18 cellular contexts compared by ENCODE assay signal in genomic region chr11:64089915-64090810, GRCh38. TPM values are rescaled to one million over a fixed set of nuclear protein-coding genes. Genes with fewer than 3 reads are reported as not detected.
DNase-seq lines count a peak whose midpoint lies in the region; ATAC-seq, FAIRE-seq and TF ChIP-seq lines count a peak whose summit lies in the region.
"Had no signal": no experiment of that assay in that cellular context is flagged by ENCODE, and none has a peak within 500 bp of the region (broad histone marks: within the 10 kb centered on the region; RNA-seq: fewer than 3 reads in every experiment).

No MANE protein-coding gene starts in this region.

- H3K36me3 ChIP-seq in SK-N-MC (ENCODE audit: insufficient read depth, low read length): no peaks in the 10 kb centered on the region
- no peaks in the 10 kb centered on the region for H3K36me3 ChIP-seq in upper lobe of right lung
- H3K36me3 ChIP-seq: breast epithelium, esophagus squamous epithelium had no signal

- intact Hi-C loops in activated CD8-positive, alpha-beta T cell treated with anti-CD3 and anti-CD28 coated beads for 36 hours (cut with micrococcal nuclease): no loop called here
- intact Hi-C loops in upper lobe of right lung (cut with DNase I): no loop called here

- TF ChIP-seq CTCF in activated CD8-positive, alpha-beta T cell treated with anti-CD3 and anti-CD28 coated beads for 36 hours (IDR thresholded peaks at IDR 0.05): no peak
- TF ChIP-seq CTCF in upper lobe of right lung (IDR thresholded peaks at IDR 0.05): no peak

- H3K4me3 Mint-ChIP-seq in activated CD8-positive, alpha-beta T cell treated with anti-CD3 and anti-CD28 coated beads for 36 hours: no peak overlapping the region
- H3K4me3 Mint-ChIP-seq: activated naive CD4-positive, alpha-beta T cell treated with anti-CD3 and anti-CD28 coated beads, Interleukin-2, amount 50 U/mL, for 24 hours; nephron progenitor cell; stimulated activated memory B cell treated with anti-CD40 and anti-IgM and Interleukin-4, amounts not matched to agents 10 μg/mL and 1 μg/mL and 100 μg/mL, for 72 hours had no signal

- no peak for FAIRE-seq in urothelium cell line (lab: Jason Lieb, UNC)
- FAIRE-seq: A204.1 had no signal

- no peaks in the 10 kb centered on the region for H3K36me3 Mint-ChIP-seq in activated naive CD4-positive, alpha-beta T cell treated with anti-CD3 and anti-CD28 coated beads, Interleukin-2, amount 50 U/mL, for 72 hours
- H3K36me3 Mint-ChIP-seq in activated CD8-positive, alpha-beta T cell treated with anti-CD3 and anti-CD28 coated beads for 36 hours (ENCODE audit: low read depth): no peaks in the 10 kb centered on the region
- H3K36me3 Mint-ChIP-seq: activated naive CD4-positive, alpha-beta T cell treated with anti-CD3 and anti-CD28 coated beads, Interleukin-2, amount 50 U/mL, for 24 hours; stimulated activated memory B cell treated with anti-CD40 and anti-IgM and Interleukin-4, amounts not matched to agents 10 μg/mL and 1 μg/mL and 100 μg/mL, for 72 hours had no signal

- H3K27ac ChIP-seq in SK-N-MC: peak overlapping the region; percentile 93
- H3K27ac ChIP-seq in upper lobe of right lung: no peak overlapping the region
- H3K27ac ChIP-seq: breast epithelium, esophagus squamous epithelium had no signal

- peak overlapping the region; percentile 63 for H3K9ac ChIP-seq in SK-N-MC (ENCODE audit: insufficient read length)

- POLR2A ChIA-PET in activated CD8-positive, alpha-beta T cell treated with anti-CD3 and anti-CD28 coated beads for 36 hours (lab: Charles Lee): no interaction called here

- H3K4me1 Mint-ChIP-seq in activated CD8-positive, alpha-beta T cell treated with anti-CD3 and anti-CD28 coated beads for 36 hours (ENCODE audit: low read depth): no peaks in the 10 kb centered on the region
- H3K4me1 Mint-ChIP-seq: activated naive CD4-positive, alpha-beta T cell treated with anti-CD3 and anti-CD28 coated beads, Interleukin-2, amount 50 U/mL, for 24 hours had no signal

- no peaks in the 10 kb centered on the region for H3K27me3 Mint-ChIP-seq in activated CD8-positive, alpha-beta T cell treated with anti-CD3 and anti-CD28 coated beads for 36 hours
- H3K27me3 Mint-ChIP-seq: activated naive CD4-positive, alpha-beta T cell treated with anti-CD3 and anti-CD28 coated beads, Interleukin-2, amount 50 U/mL, for 24 hours had no signal

- H3K27ac Mint-ChIP-seq in activated naive CD4-positive, alpha-beta T cell treated with anti-CD3 and anti-CD28 coated beads, Interleukin-2, amount 50 U/mL, for 72 hours: peak overlapping the region; percentile 46 to 77
- H3K27ac Mint-ChIP-seq in activated CD8-positive, alpha-beta T cell treated with anti-CD3 and anti-CD28 coated beads for 36 hours: no peak overlapping the region
- H3K27ac Mint-ChIP-seq: activated naive CD4-positive, alpha-beta T cell treated with anti-CD3 and anti-CD28 coated beads, Interleukin-2, amount 50 U/mL, for 24 hours; nephron progenitor cell; stimulated activated memory B cell treated with anti-CD40 and anti-IgM and Interleukin-4, amounts not matched to agents 10 μg/mL and 1 μg/mL and 100 μg/mL, for 72 hours had no signal

- CTCF ChIA-PET in activated CD8-positive, alpha-beta T cell treated with anti-CD3 and anti-CD28 coated beads for 36 hours (lab: Charles Lee): interaction anchor here (1.9 kb wide), 1 partner anchor 63 kb away, joined by 4 read pairs; no protein-coding TSS in a partner anchor

- H3K9me3 Mint-ChIP-seq in activated naive CD4-positive, alpha-beta T cell treated with anti-CD3 and anti-CD28 coated beads, Interleukin-2, amount 50 U/mL, for 72 hours: no peaks in the 10 kb centered on the region
- no peaks in the 10 kb centered on the region for H3K9me3 Mint-ChIP-seq in activated CD8-positive, alpha-beta T cell treated with anti-CD3 and anti-CD28 coated beads for 36 hours
- H3K9me3 Mint-ChIP-seq: activated naive CD4-positive, alpha-beta T cell treated with anti-CD3 and anti-CD28 coated beads, Interleukin-2, amount 50 U/mL, for 24 hours; nephron progenitor cell; stimulated activated memory B cell treated with anti-CD40 and anti-IgM and Interleukin-4, amounts not matched to agents 10 μg/mL and 1 μg/mL and 100 μg/mL, for 72 hours had no signal

- DNase-seq in activated naive CD4-positive, alpha-beta T cell treated with anti-CD3 and anti-CD28 coated beads, Interleukin-2, amount 50 U/mL, for 72 hours (ENCODE audit: low spot score in 2 of 2): no peak
- no peak for DNase-seq in activated naive CD4-positive, alpha-beta T cell (lab: John Stamatoyannopoulos, UW)
- DNase-seq in SK-N-MC (ENCODE audit: low read depth, low spot score): no peak
- peak; percentile 14 for DNase-seq in kidney tubule cell (ENCODE audit: low spot score)
- peak; percentile 18 for DNase-seq in urothelium cell line (ENCODE audit: low spot score)
- DNase-seq in activated T-cell treated with anti-CD3 and anti-CD28 coated beads for 4 hours: no peak
- DNase-seq in activated CD8-positive, alpha-beta T cell treated with anti-CD3 and anti-CD28 coated beads for 36 hours: no peak
- no peak for DNase-seq in upper lobe of right lung
- DNase-seq: esophagus squamous epithelium, NCI-H1092, NCI-H2081, nephron progenitor cell, PC-3 had no signal

- H3K4me1 ChIP-seq in upper lobe of right lung: peaks cover 10% of the 10 kb centered on the region
- H3K4me1 ChIP-seq: breast epithelium had no signal

- no peaks in the 10 kb centered on the region for H3K9me3 ChIP-seq in SK-N-MC (ENCODE audit: low read depth, low read length)
- H3K9me3 ChIP-seq in upper lobe of right lung: no peaks in the 10 kb centered on the region
- H3K9me3 ChIP-seq: breast epithelium, esophagus squamous epithelium had no signal

- H3K4me3 ChIP-seq in SK-N-MC (peak overlapping the region; percentile 68), upper lobe of right lung (no peak overlapping the region)
- H3K4me3 ChIP-seq: breast epithelium, esophagus squamous epithelium had no signal

- no peak for ATAC-seq in activated naive CD4-positive, alpha-beta T cell treated with anti-CD3 and anti-CD28 coated beads, Interleukin-2, amount 50 U/mL, for 72 hours
- no peak for ATAC-seq in activated CD8-positive, alpha-beta T cell treated with anti-CD3 and anti-CD28 coated beads for 36 hours
- ATAC-seq in upper lobe of right lung: no peak
- ATAC-seq: PC-3; stimulated activated memory B cell treated with anti-CD40 and anti-IgM and Interleukin-4, amounts not matched to agents 10 μg/mL and 1 μg/mL and 100 μg/mL, for 72 hours had no signal

- H3K27me3 ChIP-seq in upper lobe of right lung: no peaks in the 10 kb centered on the region
- H3K27me3 ChIP-seq: breast epithelium, esophagus squamous epithelium had no signal

RNA-seq across cellular contexts. Expression of gene FLRT1, which starts 54.4 kb away (rescaled TPM):
- total RNA-seq in activated naive CD4-positive, alpha-beta T cell treated with anti-CD3 and anti-CD28 coated beads, Interleukin-2, amount 50 U/mL, for 72 hours: not detected
- total RNA-seq in activated CD8-positive, alpha-beta T cell treated with anti-CD3 and anti-CD28 coated beads for 36 hours: not detected
- total RNA-seq in upper lobe of right lung: not detected
- total RNA-seq: breast epithelium, lung microvascular endothelial cell, PC-3 had no signal

Comparison
In these comparisons a context has a peak if more than half of its experiments do, and no peak if none do; other contexts are left out.
1. DNase-seq: peak in kidney tubule cell (single experiment) and urothelium cell line (single experiment); none in activated naive CD4-positive, alpha-beta T cell treated with anti-CD3 and anti-CD28 coated beads, Interleukin-2, amount 50 U/mL, for 72 hours (0 of 2), activated naive CD4-positive, alpha-beta T cell (0 of 4), SK-N-MC (single experiment), activated T-cell treated with anti-CD3 and anti-CD28 coated beads for 4 hours (single experiment), activated CD8-positive, alpha-beta T cell treated with anti-CD3 and anti-CD28 coated beads for 36 hours (single experiment) and upper lobe of right lung (single experiment).